8 cellular contexts compared by ENCODE assay signal in the genomic region with DNA sequence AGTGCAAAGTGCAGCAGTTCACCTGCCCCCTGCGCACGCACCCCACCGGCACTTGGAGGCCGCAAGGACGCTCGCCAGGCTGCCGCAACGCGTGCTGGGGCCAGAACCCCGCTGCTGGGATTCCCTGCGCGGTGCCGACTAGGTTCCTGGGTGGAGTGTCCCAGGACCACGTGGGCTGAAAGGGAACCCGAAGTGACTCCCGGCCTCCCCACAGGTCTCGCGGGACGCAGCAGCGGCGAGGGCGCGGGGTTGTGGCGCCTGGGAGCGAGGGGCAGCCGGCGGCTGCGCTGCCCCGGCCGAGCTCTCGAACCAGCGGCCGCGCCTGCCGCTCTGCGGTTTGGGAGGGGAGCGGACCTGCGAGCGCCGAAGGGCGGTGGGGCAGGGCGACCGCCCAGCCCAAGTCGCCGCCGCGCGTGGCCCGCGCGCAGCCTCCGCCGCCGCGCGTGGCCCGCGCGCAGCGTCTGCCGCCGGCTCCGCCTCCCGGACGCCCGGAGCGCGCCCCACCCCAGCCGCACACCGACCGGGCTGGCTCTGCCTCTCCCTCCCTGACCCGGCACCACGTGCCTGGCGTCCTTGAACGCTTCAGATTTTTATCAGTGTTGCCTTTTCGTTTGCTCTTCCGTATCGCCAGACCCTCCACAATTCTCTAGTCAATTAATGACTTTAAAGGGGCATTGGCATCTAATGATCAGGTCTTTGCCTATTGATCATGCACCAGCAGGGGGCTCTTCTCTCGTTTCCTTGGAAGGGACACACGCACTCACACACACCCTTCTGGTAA. TPM values are rescaled to one million over a fixed set of nuclear protein-coding genes. Genes with fewer than 3 reads are reported as not detected.
DNase-seq lines count a peak whose midpoint lies in the region; ATAC-seq and TF ChIP-seq lines count a peak whose summit lies in the region.

Gene FTCDNL1 (minus strand): TSS at position 475 of the 781 bp plus-strand sequence. CDS start 2,230 bp downstream, outside the sequence.

- H3K27me3 Mint-ChIP-seq in CD4-positive, alpha-beta T cell = no peaks in the 10 kb centered on the region
- H3K27me3 Mint-ChIP-seq in activated CD8-positive, alpha-beta memory T cell treated with anti-CD3 and anti-CD28 coated beads, Interleukin-2, amount 10 ng/mL, durations not matched to agents 7 days and 5 days = peaks cover 10% of the 10 kb centered on the region
- peaks cover 24% of the 10 kb centered on the region for H3K27me3 Mint-ChIP-seq in endodermal cell (ENCODE audit: insufficient read depth)

- intact Hi-C loops in CD4-positive, alpha-beta T cell (cut with DNase I, micrococcal nuclease) = loop anchor here in 1 of 2 experiments (5.0 kb wide), 1 partner anchor 56 kb away; no protein-coding TSS in a partner anchor

- H3K36me3 ChIP-seq in endodermal cell (ENCODE audit: control insufficient read depth, insufficient read depth, low read length) (no peaks in the 10 kb centered on the region), mucosa of rectum (ENCODE audit: control insufficient read depth in 2 of 2, insufficient read depth in 2 of 2, low read length in 2 of 2) (no peaks in the 10 kb centered on the region)

- peak within 1 kb of the TSS; percentile 10 for H3K27ac Mint-ChIP-seq in CD4-positive, alpha-beta T cell
- H3K27ac Mint-ChIP-seq in activated CD8-positive, alpha-beta memory T cell treated with anti-CD3 and anti-CD28 coated beads, Interleukin-2, amount 10 ng/mL, durations not matched to agents 7 days and 5 days = peak within 1 kb of the TSS; percentile 76
- peak within 1 kb of the TSS; percentile 82 for H3K27ac Mint-ChIP-seq in endodermal cell

- peak within 1 kb of the TSS; percentile 84 for H3K4me3 ChIP-seq in endodermal cell (ENCODE audit: low read length)
- H3K4me3 ChIP-seq in mucosa of rectum (ENCODE audit: low read length in 2 of 2) = peak within 1 kb of the TSS; percentile 82

- H3K27ac ChIP-seq in CD4-positive, alpha-beta T cell (ENCODE audit: low read depth, low read length) = no peak within 1 kb of the TSS
- H3K27ac ChIP-seq in endodermal cell (ENCODE audit: low read depth, low read length) = no peak within 1 kb of the TSS
- H3K27ac ChIP-seq in mucosa of rectum (ENCODE audit: low read depth in 2 of 2, low read length in 2 of 2) = peak within 1 kb of the TSS; percentile 49 to 64

- H3K4me1 Mint-ChIP-seq in CD4-positive, alpha-beta T cell (ENCODE audit: low read depth) = peaks cover 6% of the 10 kb centered on the region
- peaks cover 8% of the 10 kb centered on the region for H3K4me1 Mint-ChIP-seq in activated CD8-positive, alpha-beta memory T cell treated with anti-CD3 and anti-CD28 coated beads, Interleukin-2, amount 10 ng/mL, durations not matched to agents 7 days and 5 days
- H3K4me1 Mint-ChIP-seq in endodermal cell = peaks cover 3% of the 10 kb centered on the region

- H3K9me3 Mint-ChIP-seq in CD4-positive, alpha-beta T cell = no peaks in the 10 kb centered on the region
- no peaks in the 10 kb centered on the region for H3K9me3 Mint-ChIP-seq in activated CD8-positive, alpha-beta memory T cell treated with anti-CD3 and anti-CD28 coated beads, Interleukin-2, amount 10 ng/mL, durations not matched to agents 7 days and 5 days (ENCODE audit: low read depth)
- H3K9me3 Mint-ChIP-seq in endodermal cell = no peaks in the 10 kb centered on the region

- H3K4me1 ChIP-seq in endodermal cell (ENCODE audit: control insufficient read depth, insufficient read depth, low read length) (no peaks in the 10 kb centered on the region), mucosa of rectum (ENCODE audit: control insufficient read depth in 2 of 2, insufficient read depth in 2 of 2, low read length in 2 of 2) (peaks cover 3 to 4% of the 10 kb centered on the region in 2 donors)

- H3K9ac ChIP-seq in endodermal cell (ENCODE audit: extremely low read depth, low read length, poor library complexity, severe bottlenecking) = peak within 1 kb of the TSS; percentile 30
- peak within 1 kb of the TSS; percentile 48 to 76 for H3K9ac ChIP-seq in mucosa of rectum (ENCODE audit: low read depth in 1 of 2, low read length in 2 of 2)

- POLR2A ChIA-PET in CD4-positive, alpha-beta T cell (lab: Charles Lee) = interaction anchor here (1.0 kb wide), 1 partner anchor 1013 kb away, joined by 3 read pairs; no protein-coding TSS in a partner anchor

- 1% methylated on average over 22 to 80 of the region's 80 CpGs for WGBS in endodermal cell (ENCODE audit: insufficient coverage in 1 of 2, insufficient read length in 1 of 2), 2 experiments

- DNase-seq in CD4-positive, alpha-beta T cell = peak; percentile 17 to 70 (median 52)
- peak; percentile 33 for DNase-seq in GM19240 (ENCODE audit: insufficient read length, low spot score)
- peak; percentile 93 for DNase-seq in NCI-H82 (lab: John Stamatoyannopoulos, UW)
- peak; percentile 81 for DNase-seq in activated CD8-positive, alpha-beta memory T cell treated with anti-CD3 and anti-CD28 coated beads, Interleukin-2, amount 10 ng/mL, durations not matched to agents 7 days and 5 days
- peak; percentile 85 for DNase-seq in endodermal cell
- DNase-seq in stimulated activated CD8-positive, alpha-beta memory T cell treated with anti-CD3 and anti-CD28 coated beads, Interleukin-4, amount 100 ng/mL, for 48 hours = peak; percentile 75

- no peaks in the 10 kb centered on the region for H3K27me3 ChIP-seq in CD4-positive, alpha-beta T cell (ENCODE audit: control insufficient read depth, insufficient read depth, low read length)
- H3K27me3 ChIP-seq in endodermal cell (ENCODE audit: control insufficient read depth, insufficient read depth, low read length, poor library complexity, severe bottlenecking) (peaks cover 24% of the 10 kb centered on the region), mucosa of rectum (ENCODE audit: control insufficient read depth in 2 of 2, insufficient read depth in 2 of 2, low read length in 2 of 2) (no peaks in the 10 kb centered on the region)

- peak; percentile 65 for TF ChIP-seq CTCF in CD4-positive, alpha-beta T cell (IDR thresholded peaks at IDR 0.05)
- TF ChIP-seq CTCF in endodermal cell (conservative IDR thresholded peaks at IDR 0.05) = peak; percentile 79

- no peaks in the 10 kb centered on the region for H3K9me3 ChIP-seq in CD4-positive, alpha-beta T cell (ENCODE audit: control insufficient read depth, low read length)
- H3K9me3 ChIP-seq in endodermal cell (ENCODE audit: control insufficient read depth, low read length) (no peaks in the 10 kb centered on the region), mucosa of rectum (ENCODE audit: control insufficient read depth in 2 of 2, low read length in 2 of 2) (no peaks in the 10 kb centered on the region)

- no peaks in the 10 kb centered on the region for H3K36me3 Mint-ChIP-seq in CD4-positive, alpha-beta T cell (ENCODE audit: low read depth)
- H3K36me3 Mint-ChIP-seq in activated CD8-positive, alpha-beta memory T cell treated with anti-CD3 and anti-CD28 coated beads, Interleukin-2, amount 10 ng/mL, durations not matched to agents 7 days and 5 days = no peaks in the 10 kb centered on the region
- no peaks in the 10 kb centered on the region for H3K36me3 Mint-ChIP-seq in endodermal cell (ENCODE audit: low read depth)

- peak within 1 kb of the TSS; percentile 93 for H3K4me3 Mint-ChIP-seq in CD4-positive, alpha-beta T cell
- peak within 1 kb of the TSS; percentile 90 for H3K4me3 Mint-ChIP-seq in activated CD8-positive, alpha-beta memory T cell treated with anti-CD3 and anti-CD28 coated beads, Interleukin-2, amount 10 ng/mL, durations not matched to agents 7 days and 5 days
- H3K4me3 Mint-ChIP-seq in endodermal cell = peak within 1 kb of the TSS; percentile 76

- CTCF ChIA-PET in CD4-positive, alpha-beta T cell (lab: Charles Lee) = interaction anchor here (1.9 kb wide), 1 partner anchor 11 kb away, joined by 5 read pairs; no protein-coding TSS in a partner anchor
- CTCF ChIA-PET in activated CD8-positive, alpha-beta memory T cell treated with anti-CD3 and anti-CD28 coated beads, Interleukin-2, amount 10 ng/mL, durations not matched to agents 7 days and 5 days (lab: Charles Lee) = no interaction called here

- ATAC-seq in CD4-positive, alpha-beta T cell (ENCODE audit: poor library complexity) = peak; percentile 90
- ATAC-seq in HG03439 (IDR thresholded peaks at IDR 0.05; ENCODE audit: unreplicated experiment) = peak; percentile 97
- ATAC-seq in activated CD8-positive, alpha-beta memory T cell treated with anti-CD3 and anti-CD28 coated beads, Interleukin-2, amount 10 ng/mL, durations not matched to agents 7 days and 5 days = peak; percentile 97

RNA-seq across cellular contexts. Expression of gene FTCDNL1, which starts in this region (rescaled TPM):
- 1 to 10 TPM in 1 of 2 experiments, under 1 TPM in 1; 0.78 to 1.3 TPM for total RNA-seq in CD4-positive, alpha-beta T cell
- total RNA-seq in activated CD8-positive, alpha-beta memory T cell treated with anti-CD3 and anti-CD28 coated beads, Interleukin-2, amount 10 ng/mL, durations not matched to agents 7 days and 5 days = 1 to 10 TPM; 1.8 to 2.8 TPM
- 1 to 10 TPM in 1 of 2 donors, under 1 TPM in 1; 0.70 to 1.5 TPM for total RNA-seq in endodermal cell
- 0.43 TPM for polyA plus RNA-seq in endodermal cell (2013, experiment 1 of 2)
- 0.54 TPM for polyA plus RNA-seq in endodermal cell (2013, experiment 2 of 2)

Comparison
In these comparisons a context has a peak if more than half of its experiments do, and no peak if none do; other contexts are left out.
1. DNase-seq: peak in every context shown above with its lines; median percentile 93 in NCI-H82; 85 in endodermal cell; 81 in activated CD8-positive, alpha-beta memory T cell treated with anti-CD3 and anti-CD28 coated beads, Interleukin-2, amount 10 ng/mL, durations not matched to agents 7 days and 5 days; 75 in stimulated activated CD8-positive, alpha-beta memory T cell treated with anti-CD3 and anti-CD28 coated beads, Interleukin-4, amount 100 ng/mL, for 48 hours; 52 in CD4-positive, alpha-beta T cell; 33 in GM19240.
2. H3K27ac ChIP-seq: peak in mucosa of rectum (2 of 2); none in CD4-positive, alpha-beta T cell (single experiment) and endodermal cell (single experiment).
3. H3K27ac Mint-ChIP-seq: peak in every context shown above with its lines; median percentile 82 in endodermal cell; 76 in activated CD8-positive, alpha-beta memory T cell treated with anti-CD3 and anti-CD28 coated beads, Interleukin-2, amount 10 ng/mL, durations not matched to agents 7 days and 5 days; 10 in CD4-positive, alpha-beta T cell.
4. Peak in every context shown above with its lines, with median percentiles within 50 percentile points of each other: ATAC-seq and H3K4me3 Mint-ChIP-seq.